In the genomic region with DNA sequence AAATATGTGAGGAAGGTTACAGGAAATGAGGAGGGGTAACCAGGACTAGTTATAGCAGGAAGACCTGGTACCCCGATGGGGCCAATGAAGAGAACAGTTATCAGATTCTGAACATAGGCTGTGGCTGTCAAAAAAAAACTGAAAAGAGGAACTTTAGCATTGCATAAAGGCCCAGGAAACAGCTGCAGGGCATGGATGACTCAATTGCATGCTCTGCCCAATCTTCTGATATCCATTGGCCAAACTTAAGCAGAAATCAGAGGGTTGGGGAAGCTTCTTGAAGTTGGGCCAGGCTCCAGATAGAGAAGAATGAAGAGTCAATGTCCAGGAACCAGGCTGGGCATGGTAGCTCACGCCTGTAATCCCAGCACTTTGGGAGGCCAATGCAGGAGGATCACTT, we compare ENCODE assay signal across 9 cellular contexts.
DNase-seq lines count a peak whose midpoint lies in the region; ATAC-seq lines count a peak whose summit lies in the region.
"Had no signal": no experiment of that assay in that cellular context is flagged by ENCODE, and none has a peak within 500 bp of the region (broad histone marks: within the 10 kb centered on the region; RNA-seq: fewer than 3 reads in every experiment).

No MANE protein-coding gene starts in this region.

- ATAC-seq in GM18517 (IDR thresholded peaks at IDR 0.05; ENCODE audit: unreplicated experiment) (peak; percentile 77), HG03103 (IDR thresholded peaks at IDR 0.05; ENCODE audit: low read depth, unreplicated experiment) (peak; percentile 77), HG03196 (IDR thresholded peaks at IDR 0.05; ENCODE audit: unreplicated experiment) (no peak), HG03521 (IDR thresholded peaks at IDR 0.05; ENCODE audit: unreplicated experiment) (no peak)

- DNase-seq in SIG-M5 (lab: John Stamatoyannopoulos, UW) = peak; percentile 17
- peak; percentile 52 for DNase-seq in medulla oblongata (ENCODE audit: extremely low spot score)
- no peak for DNase-seq in NCI-H1092 (lab: John Stamatoyannopoulos, UW)
- no peak for DNase-seq in NCI-H1694 (lab: John Stamatoyannopoulos, UW)
- DNase-seq: activated CD4-positive, alpha-beta T cell treated with anti-CD3 and anti-CD28 coated beads, Interleukin-2, amount 10 ng/mL, durations not matched to agents 7 days and 5 days had no signal

Comparison
In these comparisons a context has a peak if more than half of its experiments do, and no peak if none do; other contexts are left out.
1. ATAC-seq: peak in GM18517 (single experiment) and HG03103 (single experiment); none in HG03196 (single experiment) and HG03521 (single experiment).
2. DNase-seq: peak in SIG-M5 (single experiment) and medulla oblongata (single experiment); none in NCI-H1092 (single experiment) and NCI-H1694 (single experiment).